In the genomic region with DNA sequence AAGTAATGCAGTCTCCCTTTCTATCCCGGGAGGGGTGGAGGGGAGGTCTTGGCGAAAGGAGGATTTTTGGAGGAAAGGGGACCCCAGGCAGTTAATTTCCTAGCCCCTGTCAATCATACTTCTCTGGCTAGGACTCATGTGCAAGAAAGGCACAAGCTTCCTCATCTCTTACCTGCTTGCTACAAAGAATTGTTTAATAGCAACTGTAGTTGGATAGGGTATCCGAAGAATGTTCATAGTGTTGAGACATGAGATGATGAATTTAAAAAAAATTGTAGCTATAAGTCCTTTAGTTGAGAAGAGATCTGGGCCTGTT, we compare ENCODE assay signal across 8 cellular contexts. TPM values are rescaled to one million over a fixed set of nuclear protein-coding genes. Genes with fewer than 3 reads are reported as not detected.
A peak's percentile ranks its signal among the peaks of the same experiment; 100 is the strongest.
DNase-seq lines count a peak whose midpoint lies in the region; ATAC-seq and TF ChIP-seq lines count a peak whose summit lies in the region.

No MANE protein-coding gene starts in this region.

- H3K36me3 ChIP-seq in BJ (ENCODE audit: control insufficient read depth, insufficient read depth, low read length) (no peaks in the 10 kb centered on the region), KOPT-K1 (ENCODE audit: insufficient read depth, low read length) (peaks cover 55% of the 10 kb centered on the region)

- H3K27me3 Mint-ChIP-seq in natural killer cell treated with Interleukin-12 subunit alpha and Interleukin-12 subunit beta and Interleukin-15 and Interleukin-18, amount 100 ng/mL, for 72 hours = no peaks in the 10 kb centered on the region

- TF ChIP-seq CTCF in BJ (IDR thresholded peaks at IDR 0.05; ENCODE audit: insufficient read depth, low read depth, low read length) = no peak
- TF ChIP-seq CTCF in choroid plexus epithelial cell (conservative IDR thresholded peaks at IDR 0.05; ENCODE audit: low read depth, low read length) = no peak

- peak overlapping the region; percentile 93 for H3K27ac ChIP-seq in KOPT-K1 (ENCODE audit: low read depth, low read length, poor library complexity, severe bottlenecking)

- H3K9me3 Mint-ChIP-seq in natural killer cell treated with Interleukin-12 subunit alpha and Interleukin-12 subunit beta and Interleukin-15 and Interleukin-18, amount 100 ng/mL, for 72 hours = no peaks in the 10 kb centered on the region

- ATAC-seq in natural killer cell treated with Interleukin-12 subunit alpha and Interleukin-12 subunit beta and Interleukin-15 and Interleukin-18, amount 100 ng/mL, for 72 hours = no peak
- no peak for ATAC-seq in HG02588 (IDR thresholded peaks at IDR 0.05; ENCODE audit: unreplicated experiment)

- peak overlapping the region; percentile 94 for H3K4me3 Mint-ChIP-seq in natural killer cell treated with Interleukin-12 subunit alpha and Interleukin-12 subunit beta and Interleukin-15 and Interleukin-18, amount 100 ng/mL, for 72 hours

- no peaks in the 10 kb centered on the region for H3K9me3 ChIP-seq in KOPT-K1 (ENCODE audit: insufficient read depth, low read length, poor library complexity, severe bottlenecking)

- peaks cover 24 to 49% of the 10 kb centered on the region in 2 donors for H3K4me1 Mint-ChIP-seq in natural killer cell treated with Interleukin-12 subunit alpha and Interleukin-12 subunit beta and Interleukin-15 and Interleukin-18, amount 100 ng/mL, for 72 hours (ENCODE audit: low read depth in 2 of 2)

- H3K27me3 ChIP-seq in BJ (ENCODE audit: control insufficient read depth, insufficient read depth, low read length) = no peaks in the 10 kb centered on the region

- CTCF ChIA-PET in BJ (lab: Yijun Ruan, JAX) = no interaction called here

- peaks cover 24% of the 10 kb centered on the region for H3K36me3 Mint-ChIP-seq in natural killer cell treated with Interleukin-12 subunit alpha and Interleukin-12 subunit beta and Interleukin-15 and Interleukin-18, amount 100 ng/mL, for 72 hours

- H3K4me3 ChIP-seq in BJ (ENCODE audit: low read depth, low read length) (peak overlapping the region; percentile 93), choroid plexus epithelial cell (ENCODE audit: low read depth, low read length) (peak overlapping the region; percentile 92)

- DNase-seq in BJ (ENCODE audit: low read depth) (no peak), choroid plexus epithelial cell (ENCODE audit: low read depth) (no peak), NCI-H2029 (lab: John Stamatoyannopoulos, UW) (no peak), NCI-H446 treated with DMSO at 0.1 percent for 48 hours (lab: John Stamatoyannopoulos, UW) (no peak)
- no peak for DNase-seq in natural killer cell treated with Interleukin-12 subunit alpha and Interleukin-12 subunit beta and Interleukin-15 and Interleukin-18, amount 100 ng/mL, for 72 hours (ENCODE audit: low spot score)
- DNase-seq in stimulated activated CD4-positive, alpha-beta T cell treated with anti-CD3 and anti-CD28 coated beads, Interleukin-2, amount 100 ng/mL, for 24 hours = no peak

- POLR2A ChIA-PET in BJ (lab: Charles Lee) = no interaction called here

- peak overlapping the region; percentile 86 for H3K27ac Mint-ChIP-seq in natural killer cell treated with Interleukin-12 subunit alpha and Interleukin-12 subunit beta and Interleukin-15 and Interleukin-18, amount 100 ng/mL, for 72 hours

RNA-seq across cellular contexts. Expression of gene BORA, which starts 0.5 kb away (rescaled TPM):
- 2.0 and 3.9 TPM in 2 replicates for polyA plus RNA-seq in BJ (2011; rRNA removed)
- polyA minus RNA-seq in BJ (2011; rRNA and poly(A)+ RNA removed) = 1.5 and 2.9 TPM in 2 replicates
- total RNA-seq in natural killer cell treated with Interleukin-12 subunit alpha and Interleukin-12 subunit beta and Interleukin-15 and Interleukin-18, amount 100 ng/mL, for 72 hours = 10 to 100 TPM; 15.3 to 15.7 TPM

RNA-seq across cellular contexts. Expression of gene MZT1, which starts 0.8 kb away (rescaled TPM):
- 3.3 and 6.3 TPM in 2 replicates for polyA plus RNA-seq in BJ (2011; rRNA removed)
- 0.76 and 1.6 TPM in 2 replicates for polyA minus RNA-seq in BJ (2011; rRNA and poly(A)+ RNA removed)
- 10 to 100 TPM; 17.9 to 24.8 TPM for total RNA-seq in natural killer cell treated with Interleukin-12 subunit alpha and Interleukin-12 subunit beta and Interleukin-15 and Interleukin-18, amount 100 ng/mL, for 72 hours

RNA-seq across cellular contexts. Expression of gene DIS3, which starts 53.5 kb away (rescaled TPM):
- 15.8 and 23.4 TPM in 2 replicates for polyA plus RNA-seq in BJ (2011; rRNA removed)
- polyA minus RNA-seq in BJ (2011; rRNA and poly(A)+ RNA removed) = 8.9 and 12.2 TPM in 2 replicates
- 10 to 100 TPM; 41.6 to 47.6 TPM for total RNA-seq in natural killer cell treated with Interleukin-12 subunit alpha and Interleukin-12 subunit beta and Interleukin-15 and Interleukin-18, amount 100 ng/mL, for 72 hours

RNA-seq across cellular contexts. Expression of gene PIBF1, which starts 53.7 kb away (rescaled TPM):
- polyA plus RNA-seq in BJ (2011; rRNA removed) = 1.7 and 4.1 TPM in 2 replicates
- 4.2 and 5.1 TPM in 2 replicates for polyA minus RNA-seq in BJ (2011; rRNA and poly(A)+ RNA removed)
- total RNA-seq in natural killer cell treated with Interleukin-12 subunit alpha and Interleukin-12 subunit beta and Interleukin-15 and Interleukin-18, amount 100 ng/mL, for 72 hours = 10 to 100 TPM; 15.2 to 46.3 TPM
